ENCODE assay signal across 8 cellular contexts in the genomic region with DNA sequence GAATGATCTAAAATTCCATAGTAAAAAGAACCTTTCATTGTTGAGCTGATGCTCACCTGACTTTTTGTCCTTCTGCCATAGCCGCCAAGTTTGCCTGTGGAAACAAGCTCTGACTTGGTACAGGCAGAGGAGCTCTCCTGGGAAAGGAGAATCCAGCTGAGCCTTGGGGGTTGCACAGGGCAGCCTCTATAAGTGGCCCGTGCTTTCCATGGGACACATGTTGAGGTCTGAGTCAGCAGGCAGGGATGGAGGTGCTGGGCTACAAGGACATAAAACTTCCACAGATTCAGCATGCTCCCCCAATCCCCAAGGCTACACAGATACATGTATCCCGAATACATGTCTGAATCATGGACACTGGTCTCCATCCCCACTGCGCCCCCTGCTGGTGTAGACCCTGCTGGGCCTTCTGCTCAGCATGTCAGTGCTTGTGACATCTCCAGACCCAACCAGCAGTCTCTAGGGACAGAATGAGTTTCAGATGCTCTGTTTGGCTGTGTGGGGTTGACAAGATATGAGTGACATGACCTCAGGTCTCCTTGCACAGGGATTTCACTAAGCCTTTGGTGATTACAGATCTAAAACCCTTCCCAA.
DNase-seq lines count a peak whose midpoint lies in the region; ATAC-seq, FAIRE-seq and TF ChIP-seq lines count a peak whose summit lies in the region.
"Not testable (repeated sequence)": the region's sequence is repeated elsewhere in the genome, so short reads cannot be mapped to it uniquely, and the experiment has no call there.

No MANE protein-coding gene starts in this region.

- not testable (repeated sequence) for TF ChIP-seq POLR2A in GM12891 (IDR thresholded peaks at IDR 0.05; ENCODE audit: low read depth, low read length); upper lobe of left lung (IDR thresholded peaks at IDR 0.05)

- H2AFZ ChIP-seq in keratinocyte (ENCODE audit: control insufficient read depth, low read length), result not testable (repeated sequence)

- H3K27ac Mint-ChIP-seq in activated naive CD4-positive, alpha-beta T cell treated with anti-CD3 and anti-CD28 coated beads for 36 hours, result not testable (repeated sequence)

- not testable (repeated sequence) for H4K20me1 ChIP-seq in keratinocyte (ENCODE audit: control insufficient read depth, extremely low read depth, insufficient read depth, low read length)

- H3K79me2 ChIP-seq in keratinocyte (ENCODE audit: control insufficient read depth, insufficient read depth, low read length), result not testable (repeated sequence)

- not testable (repeated sequence) for H3K4me1 Mint-ChIP-seq in activated naive CD4-positive, alpha-beta T cell treated with anti-CD3 and anti-CD28 coated beads for 36 hours (ENCODE audit: low read depth)

- H3K4me3 ChIP-seq in HFF-Myc (replicated peaks; ENCODE audit: low read depth, low read length); keratinocyte (ENCODE audit: control insufficient read depth in 2 of 3, extremely low read depth in 1 of 3, insufficient read depth in 2 of 3, low read depth in 1 of 3, low read length in 3 of 3); upper lobe of left lung: not testable (repeated sequence)

- intact Hi-C loops in activated naive CD4-positive, alpha-beta T cell treated with anti-CD3 and anti-CD28 coated beads for 36 hours (cut with micrococcal nuclease), result not testable (repeated sequence)

- WGBS in upper lobe of left lung, 2 donors, result 55 to 96% methylated on average over 1 to 4 of the region's 4 CpGs

- TF ChIP-seq CTCF in HFF-Myc (IDR thresholded peaks at IDR 0.05; ENCODE audit: low read depth, low read length, missing control alignments) (peak; percentile 15), keratinocyte (optimal IDR thresholded peaks at IDR 0.05 in 1 of 3, IDR thresholded peaks at IDR 0.05 in 1 of 3, conservative IDR thresholded peaks at IDR 0.05 in 1 of 3; ENCODE audit: extremely low read depth in 1 of 3, insufficient read depth in 2 of 3, low read length in 3 of 3) (peak in 2 of 3 experiments; percentile 36 to 50), upper lobe of left lung (IDR thresholded peaks at IDR 0.05) (peak in 1 of 6 experiments; percentile 10)

- H3K4me1 ChIP-seq in keratinocyte (ENCODE audit: control insufficient read depth, extremely low read depth, insufficient read depth, low read length); upper lobe of left lung: not testable (repeated sequence)

- H3K27me3 Mint-ChIP-seq in activated naive CD4-positive, alpha-beta T cell treated with anti-CD3 and anti-CD28 coated beads for 36 hours (ENCODE audit: low read depth), result not testable (repeated sequence)

- not testable (repeated sequence) for H3K4me3 Mint-ChIP-seq in activated naive CD4-positive, alpha-beta T cell treated with anti-CD3 and anti-CD28 coated beads for 36 hours

- not testable (repeated sequence) for TF ChIP-seq EP300 in upper lobe of left lung (IDR thresholded peaks at IDR 0.05)

- FAIRE-seq in GM12891 (lab: Jason Lieb, UNC), result peak; percentile 100
- peak; percentile 66 for FAIRE-seq in keratinocyte (lab: Jason Lieb, UNC)

- H3K36me3 ChIP-seq in keratinocyte (ENCODE audit: control insufficient read depth in 2 of 2, extremely low read depth in 1 of 2, insufficient read depth in 2 of 2, low read length in 2 of 2); upper lobe of left lung: not testable (repeated sequence)

- CTCF ChIA-PET in activated naive CD4-positive, alpha-beta T cell treated with anti-CD3 and anti-CD28 coated beads for 36 hours (lab: Charles Lee), result not testable (repeated sequence)

- DNase-seq in GM12891 (ENCODE audit: insufficient read length, low spot score); HFF-Myc (ENCODE audit: extremely low read depth, low read depth); keratinocyte (ENCODE audit: low read depth, low spot score); upper lobe of left lung: not testable (repeated sequence)
- DNase-seq in NAMALWA (ENCODE audit: low spot score), result peak; percentile 31
- peak; percentile 14 for DNase-seq in activated naive CD4-positive, alpha-beta T cell treated with anti-CD3 and anti-CD28 coated beads for 36 hours

- ATAC-seq in GM19397 (IDR thresholded peaks at IDR 0.05; ENCODE audit: unreplicated experiment) (peak; percentile 90), HG03135 (IDR thresholded peaks at IDR 0.05; ENCODE audit: unreplicated experiment) (peak; percentile 97), upper lobe of left lung (ENCODE audit: low FRiP score in 2 of 2) (peak; percentile 34 to 45)

- not testable (repeated sequence) for H3K36me3 Mint-ChIP-seq in activated naive CD4-positive, alpha-beta T cell treated with anti-CD3 and anti-CD28 coated beads for 36 hours (ENCODE audit: low read depth)

- dilution Hi-C loops in keratinocyte (cut with MboI; ENCODE audit: extremely low pct_ligation_motif_present, low sequenced_read_pairs), result not testable (repeated sequence)

- H3K9me3 ChIP-seq in keratinocyte (ENCODE audit: control insufficient read depth, low read depth, low read length); upper lobe of left lung: not testable (repeated sequence)

- H3K9me3 Mint-ChIP-seq in activated naive CD4-positive, alpha-beta T cell treated with anti-CD3 and anti-CD28 coated beads for 36 hours, result not testable (repeated sequence)

- H3K27ac ChIP-seq in keratinocyte (ENCODE audit: control insufficient read depth, insufficient read depth, low read length); upper lobe of left lung: not testable (repeated sequence)

- not testable (repeated sequence) for H3K4me2 ChIP-seq in keratinocyte (ENCODE audit: control insufficient read depth, extremely low read depth, insufficient read depth, low read depth, low read length)

- H3K27me3 ChIP-seq in keratinocyte (ENCODE audit: control insufficient read depth, extremely low read depth, insufficient read depth, low read length); upper lobe of left lung: not testable (repeated sequence)

- H3K9ac ChIP-seq in keratinocyte (ENCODE audit: control insufficient read depth, extremely low read depth, insufficient read depth, low read length), result not testable (repeated sequence)

- H3K9me1 ChIP-seq in keratinocyte (ENCODE audit: control insufficient read depth, extremely low read depth, insufficient read depth, low read length), result not testable (repeated sequence)

Comparison
In these comparisons a context has a peak if more than half of its experiments do, and no peak if none do; other contexts are left out.
1. ATAC-seq: peak in every context shown above with its lines; median percentile 97 in HG03135; 90 in GM19397; 40 in upper lobe of left lung.